33 cellular contexts compared by ENCODE assay signal in genomic region chr1:230463760-230464159, GRCh38. TPM values are rescaled to one million over a fixed set of nuclear protein-coding genes. Genes with fewer than 3 reads are reported as not detected.
"Had no signal": no experiment of that assay in that cellular context is flagged by ENCODE, and none has a peak within 500 bp of the region (broad histone marks: within the 10 kb centered on the region; RNA-seq: fewer than 3 reads in every experiment).

No MANE protein-coding gene starts in this region.

- FAIRE-seq: RCC 7860 had no signal

- H3K27me3 ChIP-seq: brain microvascular endothelial cell, SJCRH30 had no signal

- H3K4me2 ChIP-seq: PC-9 had no signal

- ATAC-seq: activated CD8-positive, alpha-beta memory T cell treated with anti-CD3 and anti-CD28 coated beads, Interleukin-2, amount 10 ng/mL, durations not matched to agents 7 days and 5 days; activated naive CD8-positive, alpha-beta T cell treated with anti-CD3 and anti-CD28 coated beads, Interleukin-2, amount 50 U/mL, for 24 hours had no signal

- H3K36me3 ChIP-seq: brain microvascular endothelial cell, SJCRH30, WERI-Rb-1 had no signal

- H2AFZ ChIP-seq: PC-9 had no signal

- H3K27ac ChIP-seq: brain microvascular endothelial cell, PC-9, RWPE1, SJCRH30, SK-N-MC, WERI-Rb-1 had no signal

- H3K4me3 ChIP-seq: PC-9, SJCRH30, SK-N-MC had no signal

- DNase-seq: activated CD4-positive, alpha-beta memory T cell treated with anti-CD3 and anti-CD28 coated beads, Interleukin-2, amount 10 ng/mL, durations not matched to agents 7 days and 5 days; activated CD4-positive, alpha-beta T cell treated with anti-CD3 and anti-CD28 coated beads for 1 hour; activated CD4-positive, alpha-beta T cell treated with anti-CD3 and anti-CD28 coated beads for 48 hours; activated CD4-positive, CD25-positive, alpha-beta regulatory T cell; activated CD8-positive, alpha-beta memory T cell treated with anti-CD3 and anti-CD28 coated beads for 24 hours; activated CD8-positive, alpha-beta memory T cell treated with anti-CD3 and anti-CD28 coated beads, Interleukin-2, amount 10 ng/mL, durations not matched to agents 7 days and 5 days; activated CD8-positive, alpha-beta memory T cell treated with anti-CD3 and anti-CD28 coated beads, Interleukin-2, amount 50 U/mL, for 48 hours; activated effector memory CD4-positive, alpha-beta T cell treated with Interleukin-2 at 50 U/mL for 16 hours; activated naive CD4-positive, alpha-beta T cell treated with anti-CD3 and anti-CD28 coated beads, Interleukin-2, amount 10 ng/mL, durations not matched to agents 7 days and 5 days; activated naive CD8-positive, alpha-beta T cell treated with anti-CD3 and anti-CD28 coated beads, Interleukin-2, amount 50 U/mL, for 24 hours; activated T-cell treated with anti-CD3 and anti-CD28 coated beads, Interleukin-2, amount 50 U/mL, for 48 hours; amniotic stem cell; aorta; brain microvascular endothelial cell; NCI-H1105; NCI-H1417 treated with DMSO at 0.1 percent for 48 hours; NCI-H187 treated with DMSO at 0.1 percent for 48 hours; NCI-H2081; NCI-H2171; NCI-H510A; NCI-H526; NCI-H748 treated with DMSO at 0.1 percent for 48 hours; NK-92 treated with Interleukin-12 subunit alpha and Interleukin-12 subunit beta, amount 100 ng/mL, for 24 hours; PC-9; SHP77; SJCRH30; T1000; WERI-Rb-1 had no signal

- H3K9me3 ChIP-seq: SJCRH30 had no signal

RNA-seq across cellular contexts. Expression of gene PGBD5, which starts 37.6 kb away (rescaled TPM):
- total RNA-seq: activated CD4-positive, alpha-beta memory T cell treated with anti-CD3 and anti-CD28 coated beads, Interleukin-2, amount 10 ng/mL, durations not matched to agents 7 days and 5 days; activated CD8-positive, alpha-beta memory T cell treated with anti-CD3 and anti-CD28 coated beads, Interleukin-2, amount 10 ng/mL, durations not matched to agents 7 days and 5 days; OCI-LY7; PC-9; T-helper 2 cell treated with Interferon-gamma antibody and Interleukin-4, amounts not matched to agents 100 ng/mL and 5 ng/mL, for 36 hours had no signal
